8 cellular contexts compared by ENCODE assay signal in the genomic region with DNA sequence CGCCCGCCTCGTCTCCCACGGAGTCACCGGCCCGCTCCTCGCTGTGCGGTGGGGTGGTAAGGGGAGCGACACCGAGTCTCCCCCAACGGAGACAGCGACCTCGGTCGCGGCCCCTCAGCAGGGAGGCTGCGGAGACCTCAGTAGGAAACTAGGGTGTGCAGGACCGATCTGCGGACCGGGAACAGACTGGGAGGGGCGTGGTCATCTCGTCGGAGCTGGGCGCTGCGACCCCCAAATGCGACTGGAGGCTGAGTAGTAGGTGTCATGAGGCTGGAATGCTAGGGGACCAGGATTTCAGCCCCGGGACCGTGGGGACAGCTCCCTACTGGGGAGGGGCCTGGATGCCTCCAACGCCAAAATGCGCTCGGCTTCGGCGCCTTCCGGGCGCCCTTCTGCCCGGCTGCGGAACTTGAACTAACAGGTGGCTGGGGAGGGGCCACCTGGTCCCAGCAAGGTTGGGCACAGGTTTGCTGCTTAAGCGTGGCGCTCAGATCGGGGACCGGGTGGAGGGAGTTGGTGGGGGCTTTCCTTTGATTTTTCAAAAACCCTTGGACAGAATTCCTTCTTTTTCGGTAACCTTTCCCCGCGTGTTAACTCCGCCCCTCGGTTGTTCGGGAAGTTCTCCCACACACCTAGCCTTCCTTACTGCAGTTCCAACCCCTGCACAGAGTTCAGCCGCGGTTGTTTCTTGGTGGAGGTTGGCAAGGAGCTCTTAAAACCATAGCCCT. TPM values are rescaled to one million over a fixed set of nuclear protein-coding genes. Genes with fewer than 3 reads are reported as not detected.
DNase-seq lines count a peak whose midpoint lies in the region; ATAC-seq and TF ChIP-seq lines count a peak whose summit lies in the region.

No MANE protein-coding gene starts in this region.

- peaks cover 0 to 22% (median 8%) of the 10 kb centered on the region in 12 donors for H3K4me1 ChIP-seq in heart left ventricle
- H3K4me1 ChIP-seq in mesendoderm (ENCODE audit: control insufficient read depth, low read depth, low read length), result no peaks in the 10 kb centered on the region
- H3K4me1 ChIP-seq in vagina, result peaks cover 26% of the 10 kb centered on the region

- no peaks in the 10 kb centered on the region for H3K79me1 ChIP-seq in mesendoderm (ENCODE audit: low read length)

- no peak for TF ChIP-seq POLR2A in heart left ventricle (IDR thresholded peaks at IDR 0.05)
- no peak for TF ChIP-seq POLR2A in vagina (IDR thresholded peaks at IDR 0.05)

- H3K18ac ChIP-seq in mesendoderm (ENCODE audit: low read length), result no peak overlapping the region

- no peak overlapping the region for H2BK120ac ChIP-seq in mesendoderm (ENCODE audit: low read depth, low read length)

- ATAC-seq in heart left ventricle (peak in 1 of 4 donors; percentile 11), GM19328 (IDR thresholded peaks at IDR 0.05; ENCODE audit: unreplicated experiment) (no peak)

- H3K4me2 ChIP-seq in mesendoderm (ENCODE audit: low read length), result peak overlapping the region; percentile 81

- no peak overlapping the region for H3K23ac ChIP-seq in mesendoderm (ENCODE audit: low read length)

- H3K4ac ChIP-seq in mesendoderm (ENCODE audit: low read depth, low read length), result no peak overlapping the region

- intact Hi-C loops in heart left ventricle (cut with DNase I), result no loop called here
- intact Hi-C loops in cardiac septum (cut with DNase I), result no loop called here
- intact Hi-C loops in vagina (cut with DNase I), result no loop called here

- peak overlapping the region; percentile 25 for H3K9ac ChIP-seq in mesendoderm (ENCODE audit: low read length)

- H2BK5ac ChIP-seq in mesendoderm (ENCODE audit: low read length), result no peak overlapping the region

- no peaks in the 10 kb centered on the region for H3K36me3 ChIP-seq in heart left ventricle
- H3K36me3 ChIP-seq in mesendoderm (ENCODE audit: control insufficient read depth, insufficient read depth, low read length), result no peaks in the 10 kb centered on the region
- H3K36me3 ChIP-seq in vagina, result no peaks in the 10 kb centered on the region

- H2AK5ac ChIP-seq in mesendoderm (ENCODE audit: low read length), result no peak overlapping the region

- DNase-seq in heart left ventricle (peak in 1 of 5 donors; percentile 41), cardiac septum (ENCODE audit: low spot score) (no peak), T47D (ENCODE audit: low read depth in 1 of 2, low spot score in 1 of 2) (peak; percentile 77), mesendoderm (peak; percentile 69), vagina (ENCODE audit: extremely low spot score in 2 of 2) (no peak), NCI-H1436 (lab: John Stamatoyannopoulos, UW) (no peak), ecto neural progenitor cell (ENCODE audit: low spot score) (no peak)

- no peaks in the 10 kb centered on the region for H3K9me3 ChIP-seq in heart left ventricle
- no peaks in the 10 kb centered on the region for H3K9me3 ChIP-seq in vagina

- no peak overlapping the region for H2BK15ac ChIP-seq in mesendoderm (replicated peaks; ENCODE audit: low read depth)

- peaks cover 13 to 80% (median 53%) of the 10 kb centered on the region in 9 donors for H3K27me3 ChIP-seq in heart left ventricle
- H3K27me3 ChIP-seq in mesendoderm (ENCODE audit: insufficient read depth, low read length, poor library complexity), result peaks cover 4% of the 10 kb centered on the region
- no peaks in the 10 kb centered on the region for H3K27me3 ChIP-seq in vagina

- H3K27ac ChIP-seq in heart left ventricle (no peak overlapping the region), mesendoderm (ENCODE audit: low read depth, low read length) (no peak overlapping the region), vagina (no peak overlapping the region)

- H3K79me2 ChIP-seq in mesendoderm (ENCODE audit: control insufficient read depth, insufficient read depth, low read length), result no peaks in the 10 kb centered on the region

- H3K56ac ChIP-seq in mesendoderm (ENCODE audit: low read length), result no peak overlapping the region

- TF ChIP-seq CTCF in heart left ventricle (IDR thresholded peaks at IDR 0.05) (no peak), vagina (IDR thresholded peaks at IDR 0.05) (no peak)

- in situ Hi-C loops in T47D (cut with HindIII; ENCODE audit: low pct_unique_long_range_greater_than_20kb, low sequenced_read_pairs), result no loop called here

- no peak overlapping the region for H4K8ac ChIP-seq in mesendoderm (ENCODE audit: low read depth, low read length)

- 3 to 6% (median 5%) methylated on average over 27 to 48 of the region's 48 CpGs for WGBS in heart left ventricle, 4 donors
- no CpG with 5 or more reads among the region's 48 CpGs for WGBS in mesendoderm (ENCODE audit: extremely low coverage, insufficient coverage, low lambda C conversion rate)

- H4K5ac ChIP-seq in mesendoderm (ENCODE audit: low read length), result no peak overlapping the region

- H3K4me3 ChIP-seq in heart left ventricle (peak overlapping the region; percentile 1 to 51 (median 42)), mesendoderm (ENCODE audit: low read length) (peak overlapping the region; percentile 10), vagina (peak overlapping the region; percentile 43 to 44)

RNA-seq across cellular contexts. Expression of a gene that starts 1.5 kb away (rescaled TPM):
- total RNA-seq in heart left ventricle, result under 1 TPM in 2 of 9 donors, not detected in 7; 0.33 to 0.88 TPM
- under 1 TPM in 1 of 2 donors, not detected in 1; 0.08 TPM for polyA plus RNA-seq in heart left ventricle
- 0.05 TPM for total RNA-seq in cardiac septum
- 5.2 TPM for polyA plus RNA-seq in mesendoderm (2013, experiment 1 of 2)
- 5.4 TPM for polyA plus RNA-seq in mesendoderm (2013, experiment 2 of 2)
- total RNA-seq in vagina, result 0.74 TPM

Comparison
In these comparisons a context has a peak if more than half of its experiments do, and no peak if none do; other contexts are left out.
1. DNase-seq: peak in T47D (2 of 2) and mesendoderm (single experiment); none in cardiac septum (single experiment), vagina (0 of 2), NCI-H1436 (single experiment) and ecto neural progenitor cell (single experiment).
2. Peak in every context shown above with its lines, with median percentiles within 50 percentile points of each other: H3K4me3 ChIP-seq.